Comparison of ENCODE assay signal across 8 cellular contexts in genomic region chr17:77734371-77735050, GRCh38.
DNase-seq lines count a peak whose midpoint lies in the region; ATAC-seq and TF ChIP-seq lines count a peak whose summit lies in the region.

No MANE protein-coding gene starts in this region.

- H3K9me3 ChIP-seq in A673 (ENCODE audit: low read depth, low read length, poor library complexity, severe bottlenecking): no peaks in the 10 kb centered on the region

- intact Hi-C loops in A673 (cut with micrococcal nuclease; ENCODE audit: unreplicated experiment): no loop called here

- CTCF ChIA-PET in A673 (lab: Charles Lee): no interaction called here

- H3K4me1 ChIP-seq in A673 (ENCODE audit: insufficient read depth, low read length, poor library complexity, severe bottlenecking): peaks cover 27% of the 10 kb centered on the region

- peak; percentile 77 for ATAC-seq in omental fat pad (ENCODE audit: low FRiP score)
- ATAC-seq in HG03520 (IDR thresholded peaks at IDR 0.05; ENCODE audit: unreplicated experiment): no peak
- no peak for ATAC-seq in GM18519 (IDR thresholded peaks at IDR 0.05; ENCODE audit: low FRiP score, unreplicated experiment)

- in situ Hi-C loops in KBM-7 (cut with MboI; ENCODE audit: low pct_unique_long_range_greater_than_20kb, low sequenced_read_pairs): no loop called here

- no peaks in the 10 kb centered on the region for H3K27me3 ChIP-seq in A673 (replicated peaks; ENCODE audit: insufficient read depth, low read depth, low read length, poor library complexity)

- peak overlapping the region; percentile 8 for H3K4me3 ChIP-seq in A673 (ENCODE audit: low read depth, low read length, poor library complexity, severe bottlenecking)
- H3K4me3 ChIP-seq in fibroblast of the aortic adventitia (ENCODE audit: low read depth, low read length): no peak overlapping the region

- BruUV-seq in A673 (replicated peaks; lab: Mats Ljungman, UMichigan): no TSS peak

- POLR2A ChIA-PET in A673 (lab: Charles Lee; ENCODE audit: low non-redundant PET): no interaction called here

- TF ChIP-seq CTCF in A673 (conservative IDR thresholded peaks at IDR 0.05; ENCODE audit: low read depth, low read length) (no peak), fibroblast of the aortic adventitia (IDR thresholded peaks at IDR 0.05; ENCODE audit: insufficient read depth, low read length) (no peak), omental fat pad (IDR thresholded peaks at IDR 0.05) (no peak)

- H3K27ac ChIP-seq in A673 (ENCODE audit: low read depth, low read length, poor library complexity, severe bottlenecking): peak overlapping the region; percentile 31

- DNase-seq in A673 (ENCODE audit: low spot score): peak; percentile 94
- peak; percentile 35 for DNase-seq in KBM-7
- peak; percentile 93 to 96 for DNase-seq in SHP77 (lab: John Stamatoyannopoulos, UW)
- DNase-seq in fibroblast of the aortic adventitia (ENCODE audit: low read depth): peak; percentile 67
- peak; percentile 82 for DNase-seq in omental fat pad (ENCODE audit: low spot score)
- DNase-seq in HT-29 (ENCODE audit: low spot score): no peak

- H3K36me3 ChIP-seq in A673 (ENCODE audit: insufficient read depth, low read length, poor library complexity, severe bottlenecking): no peaks in the 10 kb centered on the region
